Comparison of ENCODE assay signal across 13 cellular contexts in the genomic region with DNA sequence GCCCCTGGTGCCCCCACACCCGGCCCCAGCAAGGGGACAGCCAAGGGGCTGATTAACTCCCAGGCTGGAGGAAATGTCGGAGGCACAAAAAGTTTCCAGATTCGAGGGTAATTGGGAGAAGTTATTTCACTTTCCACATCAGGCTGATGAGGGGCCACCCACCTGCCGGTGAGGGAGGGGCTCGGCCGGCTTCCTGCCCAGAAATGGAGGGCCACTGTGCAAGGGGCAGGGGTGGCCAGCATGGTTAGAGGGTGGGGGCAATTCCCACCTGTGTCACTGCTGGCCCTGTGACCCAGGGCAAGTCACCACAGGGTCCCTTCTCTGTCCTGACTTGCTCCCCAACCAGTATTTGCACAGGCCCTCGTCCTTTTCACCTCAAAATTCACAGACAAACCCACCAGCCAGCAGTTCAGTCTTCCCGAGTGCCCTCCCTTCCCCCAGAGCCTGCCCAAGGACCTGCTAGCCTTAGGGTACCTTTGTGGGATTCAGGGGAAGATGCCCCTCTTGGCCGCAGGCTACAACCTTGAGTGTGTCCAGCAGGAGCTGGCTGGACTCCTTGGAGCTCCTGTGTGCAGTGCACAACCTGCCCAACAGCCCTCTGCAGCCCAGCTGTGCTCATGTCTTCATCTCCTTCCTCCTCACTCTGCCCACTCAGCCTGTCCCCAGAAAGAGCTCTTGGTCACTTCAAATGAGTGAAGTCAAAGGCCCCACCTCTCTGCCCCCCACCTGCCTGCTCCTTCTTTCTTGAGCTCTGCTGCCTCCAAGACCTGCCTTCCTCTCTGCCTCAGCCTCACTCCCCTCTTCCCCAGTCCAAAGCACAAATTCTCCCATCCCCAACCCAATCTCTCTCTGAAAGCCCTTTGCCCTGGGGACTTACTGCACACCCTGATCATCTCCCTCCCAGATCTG.
"Had no signal": no experiment of that assay in that cellular context is flagged by ENCODE, and none has a peak within 500 bp of the region (broad histone marks: within the 10 kb centered on the region; RNA-seq: fewer than 3 reads in every experiment).

No MANE protein-coding gene starts in this region.

- H3K27ac ChIP-seq: brain microvascular endothelial cell, dorsolateral prefrontal cortex, ovary, stomach, VCaP had no signal

- DNase-seq: activated CD4-positive, alpha-beta T cell treated with anti-CD3 and anti-CD28 coated beads, Interleukin-2, amount 50 U/mL, for 1 hour; activated CD8-positive, alpha-beta memory T cell treated with anti-CD3 and anti-CD28 coated beads, Interleukin-2, amount 10 ng/mL, durations not matched to agents 7 days and 5 days; activated gamma-delta T cell treated with Interleukin-2 at 50 U/mL for 16 hours; activated naive CD8-positive, alpha-beta T cell treated with anti-CD3 and anti-CD28 coated beads for 36 hours; brain microvascular endothelial cell; cerebellar nuclear complex; dorsolateral prefrontal cortex; left colon; nephron progenitor cell; ovary; stimulated activated CD4-positive, alpha-beta T cell treated with anti-CD3 and anti-CD28 coated beads, Interleukin-4, amount 100 ng/mL, for 24 hours; stomach had no signal

- H3K36me3 ChIP-seq: brain microvascular endothelial cell, ovary, stomach had no signal

- H3K9me3 ChIP-seq: ovary, stomach had no signal

- H3K4me3 ChIP-seq: dorsolateral prefrontal cortex, ovary, stomach had no signal

- H3K27me3 ChIP-seq: brain microvascular endothelial cell, ovary had no signal

- ATAC-seq: activated CD8-positive, alpha-beta memory T cell treated with anti-CD3 and anti-CD28 coated beads, Interleukin-2, amount 10 ng/mL, durations not matched to agents 7 days and 5 days; left colon had no signal
